Comparison of ENCODE assay signal across 16 cellular contexts in genomic region chr12:25202139-25202538, GRCh38. TPM values are rescaled to one million over a fixed set of nuclear protein-coding genes. Genes with fewer than 3 reads are reported as not detected.
"Had no signal": no experiment of that assay in that cellular context is flagged by ENCODE, and none has a peak within 500 bp of the region (broad histone marks: within the 10 kb centered on the region; RNA-seq: fewer than 3 reads in every experiment).

No MANE protein-coding gene starts in this region.

- H3K4me3 Mint-ChIP-seq: activated CD8-positive, alpha-beta T cell treated with anti-CD3 and anti-CD28 coated beads for 36 hours; memory B cell; nephron progenitor cell; T-helper 1 cell treated with Interleukin-12 subunit alpha and Interleukin-12 subunit beta and Interleukin-4 antibody, amounts not matched to agents 30 μg/mL and 1 μg/mL, for 36 hours had no signal

- H3K9me3 Mint-ChIP-seq: activated CD8-positive, alpha-beta T cell treated with anti-CD3 and anti-CD28 coated beads for 36 hours; memory B cell; nephron progenitor cell; T-helper 1 cell treated with Interleukin-12 subunit alpha and Interleukin-12 subunit beta and Interleukin-4 antibody, amounts not matched to agents 30 μg/mL and 1 μg/mL, for 36 hours had no signal

- ATAC-seq: activated CD8-positive, alpha-beta T cell treated with anti-CD3 and anti-CD28 coated beads for 36 hours; esophagus mucosa; left lung; upper lobe of right lung had no signal

- H3K9me3 ChIP-seq: adrenal gland, left lung, right lobe of liver, spleen, thoracic aorta, upper lobe of right lung had no signal

- H3K4me1 ChIP-seq: left lung, upper lobe of right lung had no signal

- H3K4me3 ChIP-seq: adrenal gland, left lung, right lobe of liver, spleen, thoracic aorta, upper lobe of right lung had no signal

- H3K27me3 Mint-ChIP-seq: activated CD8-positive, alpha-beta T cell treated with anti-CD3 and anti-CD28 coated beads for 36 hours; memory B cell had no signal

- DNase-seq: activated CD4-positive, alpha-beta T cell treated with anti-CD3 and anti-CD28 coated beads for 48 hours; activated CD8-positive, alpha-beta T cell treated with anti-CD3 and anti-CD28 coated beads for 36 hours; activated naive CD4-positive, alpha-beta T cell; adrenal gland; left lung; nephron progenitor cell; occipital lobe; right lobe of liver; spleen; upper lobe of right lung; WERI-Rb-1 had no signal

- H3K27ac Mint-ChIP-seq: activated CD8-positive, alpha-beta T cell treated with anti-CD3 and anti-CD28 coated beads for 36 hours; memory B cell; nephron progenitor cell; T-helper 1 cell treated with Interleukin-12 subunit alpha and Interleukin-12 subunit beta and Interleukin-4 antibody, amounts not matched to agents 30 μg/mL and 1 μg/mL, for 36 hours had no signal

- H3K36me3 ChIP-seq: thoracic aorta, WERI-Rb-1 had no signal

- H3K4me1 Mint-ChIP-seq: nephron progenitor cell had no signal

RNA-seq across cellular contexts. Expression of gene DNAI7, which starts 7.2 kb away (rescaled TPM):
- total RNA-seq: activated CD8-positive, alpha-beta T cell treated with anti-CD3 and anti-CD28 coated beads for 36 hours; esophagus mucosa; pulmonary artery endothelial cell; thoracic aorta had no signal
